1 cellular context compared by ENCODE assay signal in genomic region chr16:88782454-88783390, GRCh38.
TF ChIP-seq lines count a peak whose summit lies in the region.

No MANE protein-coding gene starts in this region.

TF ChIP-seq in HepG2, 621 proteins besides CTCF, POLR2A, EP300 and RAD21 (continues in another document):
- TF ChIP-seq ZNF589 (CRISPR knock-in tag; conservative IDR thresholded peaks at IDR 0.05), result no peak
- TF ChIP-seq PTBP1 (IDR thresholded peaks at IDR 0.05; ENCODE audit: low read depth, low read length, poor library complexity, severe bottlenecking), result no peak
- TF ChIP-seq HDAC2 (CRISPR knock-in tag; IDR thresholded peaks at IDR 0.05), result no peak
- no peak for TF ChIP-seq SRSF1 (optimal IDR thresholded peaks at IDR 0.05; ENCODE audit: low read depth, low read length)
- TF ChIP-seq ZNF546 (CRISPR knock-in tag; conservative IDR thresholded peaks at IDR 0.05), result no peak
- TF ChIP-seq NCOR1 (IDR thresholded peaks at IDR 0.05; ENCODE audit: borderline replicate concordance, low read length), result no peak
- no peak for TF ChIP-seq SOX6 (IDR thresholded peaks at IDR 0.05)
- TF ChIP-seq SOX6 (CRISPR knock-in tag; IDR thresholded peaks at IDR 0.05), result no peak
- TF ChIP-seq ZNF260 (CRISPR knock-in tag; IDR thresholded peaks at IDR 0.05; ENCODE audit: borderline replicate concordance, low read depth), result no peak
- TF ChIP-seq JARID2 (CRISPR knock-in tag; IDR thresholded peaks at IDR 0.05; ENCODE audit: insufficient replicate concordance), result no peak
- TF ChIP-seq, protein P1, sequence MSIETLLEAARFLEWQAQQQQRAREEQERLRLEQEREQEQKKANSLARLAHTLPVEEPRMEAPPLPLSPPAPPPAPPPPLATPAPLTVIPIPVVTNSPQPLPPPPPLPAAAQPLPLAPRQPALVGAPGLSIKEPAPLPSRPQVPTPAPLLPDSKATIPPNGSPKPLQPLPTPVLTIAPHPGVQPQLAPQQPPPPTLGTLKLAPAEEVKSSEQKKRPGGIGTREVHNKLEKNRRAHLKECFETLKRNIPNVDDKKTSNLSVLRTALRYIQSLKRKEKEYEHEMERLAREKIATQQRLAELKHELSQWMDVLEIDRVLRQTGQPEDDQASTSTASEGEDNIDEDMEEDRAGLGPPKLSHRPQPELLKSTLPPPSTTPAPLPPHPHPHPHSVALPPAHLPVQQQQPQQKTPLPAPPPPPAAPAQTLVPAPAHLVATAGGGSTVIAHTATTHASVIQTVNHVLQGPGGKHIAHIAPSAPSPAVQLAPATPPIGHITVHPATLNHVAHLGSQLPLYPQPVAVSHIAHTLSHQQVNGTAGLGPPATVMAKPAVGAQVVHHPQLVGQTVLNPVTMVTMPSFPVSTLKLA (IDR thresholded peaks at IDR 0.05), result no peak
- no peak for TF ChIP-seq ZSCAN31 (CRISPR knock-in tag; IDR thresholded peaks at IDR 0.05; ENCODE audit: low read depth)
- no peak for TF ChIP-seq MLLT10 (CRISPR knock-in tag; IDR thresholded peaks at IDR 0.05)
- no peak for TF ChIP-seq ZFP36L2 (CRISPR knock-in tag; IDR thresholded peaks at IDR 0.05)
- TF ChIP-seq HOXA7 (CRISPR knock-in tag; IDR thresholded peaks at IDR 0.05), result no peak
- TF ChIP-seq ZNF557 (CRISPR knock-in tag; IDR thresholded peaks at IDR 0.05), result 0 out of 2 replicates have a peak, but pooled peaks have one; percentile 51
- TF ChIP-seq FOXM1 (CRISPR knock-in tag; IDR thresholded peaks at IDR 0.05), result no peak
- TF ChIP-seq HNRNPK (IDR thresholded peaks at IDR 0.05; ENCODE audit: low read depth, low read length, poor library complexity, severe bottlenecking), result no peak
- TF ChIP-seq CHD2 (IDR thresholded peaks at IDR 0.05; ENCODE audit: low read depth, low read length), result no peak
- TF ChIP-seq ZNF432 (CRISPR knock-in tag; IDR thresholded peaks at IDR 0.05; ENCODE audit: borderline replicate concordance), result no peak
- TF ChIP-seq PHF8 (CRISPR knock-in tag; IDR thresholded peaks at IDR 0.05), result no peak
- no peak for TF ChIP-seq FOXO4 (CRISPR knock-in tag; conservative IDR thresholded peaks at IDR 0.05)
- no peak; the same call in 1 of the 2 replicates for TF ChIP-seq MYC (CRISPR knock-in tag; IDR thresholded peaks at IDR 0.05; ENCODE audit: borderline replicate concordance)
- 0 out of 2 replicates have a peak, but pooled peaks have one; percentile 38 for TF ChIP-seq HOXA3 (CRISPR knock-in tag; IDR thresholded peaks at IDR 0.05)
- no peak for TF ChIP-seq MED1 (CRISPR knock-in tag; IDR thresholded peaks at IDR 0.05)
- TF ChIP-seq ZNF562 (CRISPR knock-in tag; IDR thresholded peaks at IDR 0.05; ENCODE audit: borderline replicate concordance), result no peak
- TF ChIP-seq, protein P2, sequence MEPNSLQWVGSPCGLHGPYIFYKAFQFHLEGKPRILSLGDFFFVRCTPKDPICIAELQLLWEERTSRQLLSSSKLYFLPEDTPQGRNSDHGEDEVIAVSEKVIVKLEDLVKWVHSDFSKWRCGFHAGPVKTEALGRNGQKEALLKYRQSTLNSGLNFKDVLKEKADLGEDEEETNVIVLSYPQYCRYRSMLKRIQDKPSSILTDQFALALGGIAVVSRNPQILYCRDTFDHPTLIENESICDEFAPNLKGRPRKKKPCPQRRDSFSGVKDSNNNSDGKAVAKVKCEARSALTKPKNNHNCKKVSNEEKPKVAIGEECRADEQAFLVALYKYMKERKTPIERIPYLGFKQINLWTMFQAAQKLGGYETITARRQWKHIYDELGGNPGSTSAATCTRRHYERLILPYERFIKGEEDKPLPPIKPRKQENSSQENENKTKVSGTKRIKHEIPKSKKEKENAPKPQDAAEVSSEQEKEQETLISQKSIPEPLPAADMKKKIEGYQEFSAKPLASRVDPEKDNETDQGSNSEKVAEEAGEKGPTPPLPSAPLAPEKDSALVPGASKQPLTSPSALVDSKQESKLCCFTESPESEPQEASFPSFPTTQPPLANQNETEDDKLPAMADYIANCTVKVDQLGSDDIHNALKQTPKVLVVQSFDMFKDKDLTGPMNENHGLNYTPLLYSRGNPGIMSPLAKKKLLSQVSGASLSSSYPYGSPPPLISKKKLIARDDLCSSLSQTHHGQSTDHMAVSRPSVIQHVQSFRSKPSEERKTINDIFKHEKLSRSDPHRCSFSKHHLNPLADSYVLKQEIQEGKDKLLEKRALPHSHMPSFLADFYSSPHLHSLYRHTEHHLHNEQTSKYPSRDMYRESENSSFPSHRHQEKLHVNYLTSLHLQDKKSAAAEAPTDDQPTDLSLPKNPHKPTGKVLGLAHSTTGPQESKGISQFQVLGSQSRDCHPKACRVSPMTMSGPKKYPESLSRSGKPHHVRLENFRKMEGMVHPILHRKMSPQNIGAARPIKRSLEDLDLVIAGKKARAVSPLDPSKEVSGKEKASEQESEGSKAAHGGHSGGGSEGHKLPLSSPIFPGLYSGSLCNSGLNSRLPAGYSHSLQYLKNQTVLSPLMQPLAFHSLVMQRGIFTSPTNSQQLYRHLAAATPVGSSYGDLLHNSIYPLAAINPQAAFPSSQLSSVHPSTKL (CRISPR knock-in tag; IDR thresholded peaks at IDR 0.05), result no peak
- no peak for TF ChIP-seq SP1 (IDR thresholded peaks at IDR 0.05)
- TF ChIP-seq SP1 (CRISPR knock-in tag; IDR thresholded peaks at IDR 0.05), result no peak
- no peak for TF ChIP-seq SPEN (CRISPR knock-in tag; IDR thresholded peaks at IDR 0.05; ENCODE audit: low read depth)
- TF ChIP-seq, protein P3, sequence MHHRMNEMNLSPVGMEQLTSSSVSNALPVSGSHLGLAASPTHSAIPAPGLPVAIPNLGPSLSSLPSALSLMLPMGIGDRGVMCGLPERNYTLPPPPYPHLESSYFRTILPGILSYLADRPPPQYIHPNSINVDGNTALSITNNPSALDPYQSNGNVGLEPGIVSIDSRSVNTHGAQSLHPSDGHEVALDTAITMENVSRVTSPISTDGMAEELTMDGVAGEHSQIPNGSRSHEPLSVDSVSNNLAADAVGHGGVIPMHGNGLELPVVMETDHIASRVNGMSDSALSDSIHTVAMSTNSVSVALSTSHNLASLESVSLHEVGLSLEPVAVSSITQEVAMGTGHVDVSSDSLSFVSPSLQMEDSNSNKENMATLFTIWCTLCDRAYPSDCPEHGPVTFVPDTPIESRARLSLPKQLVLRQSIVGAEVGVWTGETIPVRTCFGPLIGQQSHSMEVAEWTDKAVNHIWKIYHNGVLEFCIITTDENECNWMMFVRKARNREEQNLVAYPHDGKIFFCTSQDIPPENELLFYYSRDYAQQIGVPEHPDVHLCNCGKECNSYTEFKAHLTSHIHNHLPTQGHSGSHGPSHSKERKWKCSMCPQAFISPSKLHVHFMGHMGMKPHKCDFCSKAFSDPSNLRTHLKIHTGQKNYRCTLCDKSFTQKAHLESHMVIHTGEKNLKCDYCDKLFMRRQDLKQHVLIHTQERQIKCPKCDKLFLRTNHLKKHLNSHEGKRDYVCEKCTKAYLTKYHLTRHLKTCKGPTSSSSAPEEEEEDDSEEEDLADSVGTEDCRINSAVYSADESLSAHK (CRISPR knock-in tag; IDR thresholded peaks at IDR 0.05; ENCODE audit: borderline replicate concordance), result no peak
- no peak for TF ChIP-seq CENPX (CRISPR knock-in tag; IDR thresholded peaks at IDR 0.05)
- TF ChIP-seq SMAD3 (CRISPR knock-in tag; IDR thresholded peaks at IDR 0.05), result no peak
- no peak for TF ChIP-seq ZNF556 (CRISPR knock-in tag; IDR thresholded peaks at IDR 0.05; ENCODE audit: borderline replicate concordance)
- TF ChIP-seq DMAP1 (CRISPR knock-in tag; IDR thresholded peaks at IDR 0.05), result no peak
- TF ChIP-seq ZMAT3 (CRISPR knock-in tag; conservative IDR thresholded peaks at IDR 0.05), result no peak
- TF ChIP-seq ZNF567 (CRISPR knock-in tag; IDR thresholded peaks at IDR 0.05; ENCODE audit: borderline replicate concordance), result no peak
- no peak for TF ChIP-seq RBFOX2 (IDR thresholded peaks at IDR 0.05; ENCODE audit: low read depth, low read length)
- no peak for TF ChIP-seq NR1H2 (CRISPR knock-in tag; IDR thresholded peaks at IDR 0.05; ENCODE audit: borderline replicate concordance, low read depth)
- no peak for TF ChIP-seq MIER2 (CRISPR knock-in tag; IDR thresholded peaks at IDR 0.05)
- TF ChIP-seq, protein P4, sequence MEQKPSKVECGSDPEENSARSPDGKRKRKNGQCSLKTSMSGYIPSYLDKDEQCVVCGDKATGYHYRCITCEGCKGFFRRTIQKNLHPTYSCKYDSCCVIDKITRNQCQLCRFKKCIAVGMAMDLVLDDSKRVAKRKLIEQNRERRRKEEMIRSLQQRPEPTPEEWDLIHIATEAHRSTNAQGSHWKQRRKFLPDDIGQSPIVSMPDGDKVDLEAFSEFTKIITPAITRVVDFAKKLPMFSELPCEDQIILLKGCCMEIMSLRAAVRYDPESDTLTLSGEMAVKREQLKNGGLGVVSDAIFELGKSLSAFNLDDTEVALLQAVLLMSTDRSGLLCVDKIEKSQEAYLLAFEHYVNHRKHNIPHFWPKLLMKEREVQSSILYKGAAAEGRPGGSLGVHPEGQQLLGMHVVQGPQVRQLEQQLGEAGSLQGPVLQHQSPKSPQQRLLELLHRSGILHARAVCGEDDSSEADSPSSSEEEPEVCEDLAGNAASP (CRISPR knock-in tag; IDR thresholded peaks at IDR 0.05; ENCODE audit: borderline replicate concordance), result no peak
- no peak for TF ChIP-seq PITX1 (CRISPR knock-in tag; IDR thresholded peaks at IDR 0.05)
- 0 out of 2 replicates have a peak, but pooled peaks have one; percentile 29 for TF ChIP-seq HOXA5 (CRISPR knock-in tag; IDR thresholded peaks at IDR 0.05)
- no peak for TF ChIP-seq IRX3 (CRISPR knock-in tag; IDR thresholded peaks at IDR 0.05; ENCODE audit: borderline replicate concordance, low read depth)
- TF ChIP-seq DR1 (CRISPR knock-in tag; IDR thresholded peaks at IDR 0.05), result no peak
- TF ChIP-seq HNRNPLL (IDR thresholded peaks at IDR 0.05; ENCODE audit: low read depth, low read length, poor library complexity, severe bottlenecking), result peak; percentile 23
- 0 out of 2 replicates have a peak, but pooled peaks have one; percentile 5 for TF ChIP-seq STAG1 (CRISPR knock-in tag; IDR thresholded peaks at IDR 0.05)
- TF ChIP-seq, protein P5, sequence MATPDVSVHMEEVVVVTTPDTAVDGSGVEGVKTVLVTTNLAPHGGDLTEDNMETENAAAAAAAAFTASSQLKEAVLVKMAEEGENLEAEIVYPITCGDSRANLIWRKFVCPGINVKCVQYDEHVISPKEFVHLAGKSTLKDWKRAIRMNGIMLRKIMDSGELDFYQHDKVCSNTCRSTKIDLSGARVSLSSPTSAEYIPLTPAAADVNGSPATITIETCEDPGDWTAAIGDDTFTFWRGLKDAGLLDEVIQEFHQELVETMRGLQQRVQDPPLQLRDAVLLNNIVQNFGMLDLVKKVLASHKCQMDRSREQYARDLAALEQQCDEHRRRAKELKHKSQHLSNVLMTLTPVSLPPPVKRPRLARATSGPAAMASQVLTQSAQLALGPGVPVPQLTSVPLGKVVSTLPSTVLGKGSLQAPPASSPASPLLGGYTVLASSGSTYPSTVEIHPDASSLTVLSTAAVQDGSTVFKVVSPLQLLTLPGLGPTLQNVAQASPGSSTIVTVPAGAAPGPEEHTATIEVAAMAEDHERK (CRISPR knock-in tag; IDR thresholded peaks at IDR 0.05; ENCODE audit: low read depth), result no peak
- TF ChIP-seq, protein P6, sequence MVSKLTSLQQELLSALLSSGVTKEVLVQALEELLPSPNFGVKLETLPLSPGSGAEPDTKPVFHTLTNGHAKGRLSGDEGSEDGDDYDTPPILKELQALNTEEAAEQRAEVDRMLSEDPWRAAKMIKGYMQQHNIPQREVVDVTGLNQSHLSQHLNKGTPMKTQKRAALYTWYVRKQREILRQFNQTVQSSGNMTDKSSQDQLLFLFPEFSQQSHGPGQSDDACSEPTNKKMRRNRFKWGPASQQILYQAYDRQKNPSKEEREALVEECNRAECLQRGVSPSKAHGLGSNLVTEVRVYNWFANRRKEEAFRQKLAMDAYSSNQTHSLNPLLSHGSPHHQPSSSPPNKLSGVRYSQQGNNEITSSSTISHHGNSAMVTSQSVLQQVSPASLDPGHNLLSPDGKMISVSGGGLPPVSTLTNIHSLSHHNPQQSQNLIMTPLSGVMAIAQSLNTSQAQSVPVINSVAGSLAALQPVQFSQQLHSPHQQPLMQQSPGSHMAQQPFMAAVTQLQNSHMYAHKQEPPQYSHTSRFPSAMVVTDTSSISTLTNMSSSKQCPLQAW (CRISPR knock-in tag; IDR thresholded peaks at IDR 0.05), result no peak
- no peak for TF ChIP-seq BORCS8-MEF2B (CRISPR knock-in tag; IDR thresholded peaks at IDR 0.05)
- no peak for TF ChIP-seq FOXC1 (CRISPR knock-in tag; IDR thresholded peaks at IDR 0.05; ENCODE audit: borderline replicate concordance)
- TF ChIP-seq, protein P7, sequence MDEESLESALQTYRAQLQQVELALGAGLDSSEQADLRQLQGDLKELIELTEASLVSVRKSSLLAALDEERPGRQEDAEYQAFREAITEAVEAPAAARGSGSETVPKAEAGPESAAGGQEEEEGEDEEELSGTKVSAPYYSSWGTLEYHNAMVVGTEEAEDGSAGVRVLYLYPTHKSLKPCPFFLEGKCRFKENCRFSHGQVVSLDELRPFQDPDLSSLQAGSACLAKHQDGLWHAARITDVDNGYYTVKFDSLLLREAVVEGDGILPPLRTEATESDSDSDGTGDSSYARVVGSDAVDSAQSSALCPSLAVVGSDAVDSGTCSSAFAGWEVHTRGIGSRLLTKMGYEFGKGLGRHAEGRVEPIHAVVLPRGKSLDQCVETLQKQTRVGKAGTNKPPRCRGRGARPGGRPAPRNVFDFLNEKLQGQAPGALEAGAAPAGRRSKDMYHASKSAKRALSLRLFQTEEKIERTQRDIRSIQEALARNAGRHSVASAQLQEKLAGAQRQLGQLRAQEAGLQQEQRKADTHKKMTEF (CRISPR knock-in tag; IDR thresholded peaks at IDR 0.05), result no peak
